Comparison of ENCODE assay signal across 8 cellular contexts in genomic region chr5:173204185-173204979, GRCh38. TPM values are rescaled to one million over a fixed set of nuclear protein-coding genes. Genes with fewer than 3 reads are reported as not detected.
DNase-seq lines count a peak whose midpoint lies in the region; ATAC-seq and TF ChIP-seq lines count a peak whose summit lies in the region.

No MANE protein-coding gene starts in this region.

- no peaks in the 10 kb centered on the region for H3K9me2 ChIP-seq in MM.1S (replicated peaks; ENCODE audit: insufficient read depth, low read length)

- DNase-seq in NCI-H345 (lab: John Stamatoyannopoulos, UW) (peak; percentile 17), NCI-H345 treated with DMSO at 0.1 percent for 48 hours (lab: John Stamatoyannopoulos, UW; ENCODE audit: unreplicated experiment) (no peak), MM.1S (peak; percentile 65), dermis blood vessel endothelial cell (peak; percentile 62), retinal pigment epithelial cell (ENCODE audit: low read depth) (no peak)

- H3K9ac ChIP-seq in MM.1S (ENCODE audit: low read length), result no peak overlapping the region

- H2AFZ ChIP-seq in MM.1S (ENCODE audit: low read length), result peak overlapping the region; percentile 70

- H4K20me1 ChIP-seq in MM.1S (ENCODE audit: insufficient read depth, low read length), result no peaks in the 10 kb centered on the region

- H3K79me2 ChIP-seq in MM.1S (ENCODE audit: low read length), result no peaks in the 10 kb centered on the region

- H3K4me3 ChIP-seq in MM.1S (ENCODE audit: low read length), result peak overlapping the region; percentile 49; the same call in 1 of the 2 replicates
- H3K4me3 ChIP-seq in retinal pigment epithelial cell (ENCODE audit: low read length), result no peak overlapping the region

- no peaks in the 10 kb centered on the region for H3K4me1 ChIP-seq in MM.1S (ENCODE audit: low read length)

- no peaks in the 10 kb centered on the region for H3K36me3 ChIP-seq in MM.1S (replicated peaks; ENCODE audit: insufficient read depth, low read length)

- H3K27me3 ChIP-seq in MM.1S (replicated peaks; ENCODE audit: insufficient read depth, low read length), result peaks cover 12% of the 10 kb centered on the region

- TF ChIP-seq CTCF in MM.1S (IDR thresholded peaks at IDR 0.05; ENCODE audit: low read length) (peak; percentile 76), retinal pigment epithelial cell (conservative IDR thresholded peaks at IDR 0.05; ENCODE audit: low read depth, low read length) (peak; percentile 60)

- H3F3A ChIP-seq in MM.1S (ENCODE audit: insufficient read depth, low read length), result no peaks in the 10 kb centered on the region

- H3K27ac ChIP-seq in MM.1S (ENCODE audit: low read length), result no peak overlapping the region

- H3K9me3 ChIP-seq in MM.1S (replicated peaks; ENCODE audit: insufficient read depth, low read length), result no peaks in the 10 kb centered on the region

- peak overlapping the region; percentile 70 for H3K4me2 ChIP-seq in MM.1S (ENCODE audit: low read depth, low read length)

- no peak for ATAC-seq in GM21619 (IDR thresholded peaks at IDR 0.05; ENCODE audit: unreplicated experiment)
- ATAC-seq in HG03520 (IDR thresholded peaks at IDR 0.05; ENCODE audit: unreplicated experiment), result no peak
- ATAC-seq in HG03097 (IDR thresholded peaks at IDR 0.05; ENCODE audit: low FRiP score, unreplicated experiment), result no peak

RNA-seq across cellular contexts. Expression of gene NKX2-5, which starts 30.6 kb away (rescaled TPM):
- total RNA-seq in dermis blood vessel endothelial cell, result 0.28 TPM in 1 of 2 replicates, not detected in the other

Comparison
In these comparisons a context has a peak if more than half of its experiments do, and no peak if none do; other contexts are left out.
1. DNase-seq: peak in NCI-H345 (single experiment), MM.1S (single experiment) and dermis blood vessel endothelial cell (single experiment); none in NCI-H345 treated with DMSO at 0.1 percent for 48 hours (single experiment) and retinal pigment epithelial cell (single experiment).